In genomic region chr3:150725548-150725947, GRCh38 we compare ENCODE assay signal across 1 cellular context.
A peak's percentile ranks its signal among the peaks of the same experiment; 100 is the strongest.
TF ChIP-seq lines count a peak whose summit lies in the region.

No MANE protein-coding gene starts in this region.

TF ChIP-seq in HepG2, 621 proteins besides CTCF, POLR2A, EP300 and RAD21:
- TF ChIP-seq, protein P1, sequence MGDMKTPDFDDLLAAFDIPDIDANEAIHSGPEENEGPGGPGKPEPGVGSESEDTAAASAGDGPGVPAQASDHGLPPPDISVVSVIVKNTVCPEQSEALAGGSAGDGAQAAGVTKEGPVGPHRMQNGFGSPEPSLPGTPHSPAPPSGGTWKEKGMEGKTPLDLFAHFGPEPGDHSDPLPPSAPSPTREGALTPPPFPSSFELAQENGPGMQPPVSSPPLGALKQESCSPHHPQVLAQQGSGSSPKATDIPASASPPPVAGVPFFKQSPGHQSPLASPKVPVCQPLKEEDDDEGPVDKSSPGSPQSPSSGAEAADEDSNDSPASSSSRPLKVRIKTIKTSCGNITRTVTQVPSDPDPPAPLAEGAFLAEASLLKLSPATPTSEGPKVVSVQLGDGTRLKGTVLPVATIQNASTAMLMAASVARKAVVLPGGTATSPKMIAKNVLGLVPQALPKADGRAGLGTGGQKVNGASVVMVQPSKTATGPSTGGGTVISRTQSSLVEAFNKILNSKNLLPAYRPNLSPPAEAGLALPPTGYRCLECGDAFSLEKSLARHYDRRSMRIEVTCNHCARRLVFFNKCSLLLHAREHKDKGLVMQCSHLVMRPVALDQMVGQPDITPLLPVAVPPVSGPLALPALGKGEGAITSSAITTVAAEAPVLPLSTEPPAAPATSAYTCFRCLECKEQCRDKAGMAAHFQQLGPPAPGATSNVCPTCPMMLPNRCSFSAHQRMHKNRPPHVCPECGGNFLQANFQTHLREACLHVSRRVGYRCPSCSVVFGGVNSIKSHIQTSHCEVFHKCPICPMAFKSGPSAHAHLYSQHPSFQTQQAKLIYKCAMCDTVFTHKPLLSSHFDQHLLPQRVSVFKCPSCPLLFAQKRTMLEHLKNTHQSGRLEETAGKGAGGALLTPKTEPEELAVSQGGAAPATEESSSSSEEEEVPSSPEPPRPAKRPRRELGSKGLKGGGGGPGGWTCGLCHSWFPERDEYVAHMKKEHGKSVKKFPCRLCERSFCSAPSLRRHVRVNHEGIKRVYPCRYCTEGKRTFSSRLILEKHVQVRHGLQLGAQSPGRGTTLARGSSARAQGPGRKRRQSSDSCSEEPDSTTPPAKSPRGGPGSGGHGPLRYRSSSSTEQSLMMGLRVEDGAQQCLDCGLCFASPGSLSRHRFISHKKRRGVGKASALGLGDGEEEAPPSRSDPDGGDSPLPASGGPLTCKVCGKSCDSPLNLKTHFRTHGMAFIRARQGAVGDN (CRISPR knock-in tag; IDR thresholded peaks at IDR 0.05): peak; percentile 52; the same call in 1 of the 2 replicates
- no peak for TF ChIP-seq TBP (CRISPR knock-in tag; IDR thresholded peaks at IDR 0.05)
- TF ChIP-seq MAFG (CRISPR knock-in tag; IDR thresholded peaks at IDR 0.05): no peak
- no peak for TF ChIP-seq LRRFIP1 (CRISPR knock-in tag; conservative IDR thresholded peaks at IDR 0.05)
- peak; percentile 58; the same call in 1 of the 2 replicates for TF ChIP-seq ETV5 (CRISPR knock-in tag; IDR thresholded peaks at IDR 0.05; ENCODE audit: borderline replicate concordance)
- TF ChIP-seq FOXJ3 (CRISPR knock-in tag; IDR thresholded peaks at IDR 0.05; ENCODE audit: borderline replicate concordance): no peak
- TF ChIP-seq RXRA (CRISPR knock-in tag; IDR thresholded peaks at IDR 0.05): no peak
- TF ChIP-seq ZNF605 (CRISPR knock-in tag; IDR thresholded peaks at IDR 0.05): no peak
- no peak for TF ChIP-seq ZNF547 (CRISPR knock-in tag; IDR thresholded peaks at IDR 0.05)
- TF ChIP-seq HDAC2 (CRISPR knock-in tag; IDR thresholded peaks at IDR 0.05): 0 out of 2 replicates have a peak, but pooled peaks have one; percentile 18
- no peak for TF ChIP-seq ZNF562 (CRISPR knock-in tag; IDR thresholded peaks at IDR 0.05; ENCODE audit: borderline replicate concordance)
- TF ChIP-seq ZNF557 (CRISPR knock-in tag; IDR thresholded peaks at IDR 0.05): no peak
- TF ChIP-seq, protein P2, sequence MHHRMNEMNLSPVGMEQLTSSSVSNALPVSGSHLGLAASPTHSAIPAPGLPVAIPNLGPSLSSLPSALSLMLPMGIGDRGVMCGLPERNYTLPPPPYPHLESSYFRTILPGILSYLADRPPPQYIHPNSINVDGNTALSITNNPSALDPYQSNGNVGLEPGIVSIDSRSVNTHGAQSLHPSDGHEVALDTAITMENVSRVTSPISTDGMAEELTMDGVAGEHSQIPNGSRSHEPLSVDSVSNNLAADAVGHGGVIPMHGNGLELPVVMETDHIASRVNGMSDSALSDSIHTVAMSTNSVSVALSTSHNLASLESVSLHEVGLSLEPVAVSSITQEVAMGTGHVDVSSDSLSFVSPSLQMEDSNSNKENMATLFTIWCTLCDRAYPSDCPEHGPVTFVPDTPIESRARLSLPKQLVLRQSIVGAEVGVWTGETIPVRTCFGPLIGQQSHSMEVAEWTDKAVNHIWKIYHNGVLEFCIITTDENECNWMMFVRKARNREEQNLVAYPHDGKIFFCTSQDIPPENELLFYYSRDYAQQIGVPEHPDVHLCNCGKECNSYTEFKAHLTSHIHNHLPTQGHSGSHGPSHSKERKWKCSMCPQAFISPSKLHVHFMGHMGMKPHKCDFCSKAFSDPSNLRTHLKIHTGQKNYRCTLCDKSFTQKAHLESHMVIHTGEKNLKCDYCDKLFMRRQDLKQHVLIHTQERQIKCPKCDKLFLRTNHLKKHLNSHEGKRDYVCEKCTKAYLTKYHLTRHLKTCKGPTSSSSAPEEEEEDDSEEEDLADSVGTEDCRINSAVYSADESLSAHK (CRISPR knock-in tag; IDR thresholded peaks at IDR 0.05; ENCODE audit: borderline replicate concordance): no peak
- TF ChIP-seq MAF1 (CRISPR knock-in tag; IDR thresholded peaks at IDR 0.05; ENCODE audit: borderline replicate concordance): no peak
- no peak for TF ChIP-seq ZNF850 (CRISPR knock-in tag; conservative IDR thresholded peaks at IDR 0.05)
- 0 out of 2 replicates have a peak, but pooled peaks have one; percentile 22 for TF ChIP-seq SIX4 (CRISPR knock-in tag; IDR thresholded peaks at IDR 0.05)
- peak; percentile 26; the same call in 1 of the 2 replicates for TF ChIP-seq GABPB1 (CRISPR knock-in tag; IDR thresholded peaks at IDR 0.05)
- no peak for TF ChIP-seq ZFP36L1 (CRISPR knock-in tag; IDR thresholded peaks at IDR 0.05)
- no peak for TF ChIP-seq CAMTA2 (CRISPR knock-in tag; IDR thresholded peaks at IDR 0.05; ENCODE audit: borderline replicate concordance)
- TF ChIP-seq FOXA1 (IDR thresholded peaks at IDR 0.05): no peak
- peak; percentile 66 for TF ChIP-seq FOXA1 (CRISPR knock-in tag; IDR thresholded peaks at IDR 0.05)
- TF ChIP-seq GATAD1 (CRISPR knock-in tag; IDR thresholded peaks at IDR 0.05): no peak
- no peak for TF ChIP-seq RFX5 (IDR thresholded peaks at IDR 0.05; ENCODE audit: low read depth, low read length)
- 0 out of 2 replicates have a peak, but pooled peaks have one; percentile 22 for TF ChIP-seq FOSL2 (CRISPR knock-in tag; IDR thresholded peaks at IDR 0.05)
- TF ChIP-seq FOXA3 (CRISPR knock-in tag; IDR thresholded peaks at IDR 0.05): peak; percentile 31; the same call in 1 of the 2 replicates
- TF ChIP-seq PATZ1 (CRISPR knock-in tag; IDR thresholded peaks at IDR 0.05): peak; percentile 74
- no peak for TF ChIP-seq ZNF577 (CRISPR knock-in tag; IDR thresholded peaks at IDR 0.05; ENCODE audit: borderline replicate concordance, low read depth)
- peak; percentile 51; the same call in 1 of the 2 replicates for TF ChIP-seq CEBPG (CRISPR knock-in tag; IDR thresholded peaks at IDR 0.05)
- TF ChIP-seq KAT7 (CRISPR knock-in tag; IDR thresholded peaks at IDR 0.05; ENCODE audit: borderline replicate concordance): no peak
- peak; percentile 97 for TF ChIP-seq ZNF768 (CRISPR knock-in tag; IDR thresholded peaks at IDR 0.05)
- no peak for TF ChIP-seq ZNF672 (CRISPR knock-in tag; IDR thresholded peaks at IDR 0.05)
- TF ChIP-seq ZMYM3 (CRISPR knock-in tag; IDR thresholded peaks at IDR 0.05): peak; percentile 40; the same call in 1 of the 2 replicates
- no peak for TF ChIP-seq SOX13 (IDR thresholded peaks at IDR 0.05)
- TF ChIP-seq SOX13 (CRISPR knock-in tag; conservative IDR thresholded peaks at IDR 0.05 in 1 of 2, IDR thresholded peaks at IDR 0.05 in 1 of 2): peak in 1 of 2 experiments; percentile 48; a peak in 1 of 4 replicates
- TF ChIP-seq STAG1 (CRISPR knock-in tag; IDR thresholded peaks at IDR 0.05): peak; percentile 37
- TF ChIP-seq, protein P3, sequence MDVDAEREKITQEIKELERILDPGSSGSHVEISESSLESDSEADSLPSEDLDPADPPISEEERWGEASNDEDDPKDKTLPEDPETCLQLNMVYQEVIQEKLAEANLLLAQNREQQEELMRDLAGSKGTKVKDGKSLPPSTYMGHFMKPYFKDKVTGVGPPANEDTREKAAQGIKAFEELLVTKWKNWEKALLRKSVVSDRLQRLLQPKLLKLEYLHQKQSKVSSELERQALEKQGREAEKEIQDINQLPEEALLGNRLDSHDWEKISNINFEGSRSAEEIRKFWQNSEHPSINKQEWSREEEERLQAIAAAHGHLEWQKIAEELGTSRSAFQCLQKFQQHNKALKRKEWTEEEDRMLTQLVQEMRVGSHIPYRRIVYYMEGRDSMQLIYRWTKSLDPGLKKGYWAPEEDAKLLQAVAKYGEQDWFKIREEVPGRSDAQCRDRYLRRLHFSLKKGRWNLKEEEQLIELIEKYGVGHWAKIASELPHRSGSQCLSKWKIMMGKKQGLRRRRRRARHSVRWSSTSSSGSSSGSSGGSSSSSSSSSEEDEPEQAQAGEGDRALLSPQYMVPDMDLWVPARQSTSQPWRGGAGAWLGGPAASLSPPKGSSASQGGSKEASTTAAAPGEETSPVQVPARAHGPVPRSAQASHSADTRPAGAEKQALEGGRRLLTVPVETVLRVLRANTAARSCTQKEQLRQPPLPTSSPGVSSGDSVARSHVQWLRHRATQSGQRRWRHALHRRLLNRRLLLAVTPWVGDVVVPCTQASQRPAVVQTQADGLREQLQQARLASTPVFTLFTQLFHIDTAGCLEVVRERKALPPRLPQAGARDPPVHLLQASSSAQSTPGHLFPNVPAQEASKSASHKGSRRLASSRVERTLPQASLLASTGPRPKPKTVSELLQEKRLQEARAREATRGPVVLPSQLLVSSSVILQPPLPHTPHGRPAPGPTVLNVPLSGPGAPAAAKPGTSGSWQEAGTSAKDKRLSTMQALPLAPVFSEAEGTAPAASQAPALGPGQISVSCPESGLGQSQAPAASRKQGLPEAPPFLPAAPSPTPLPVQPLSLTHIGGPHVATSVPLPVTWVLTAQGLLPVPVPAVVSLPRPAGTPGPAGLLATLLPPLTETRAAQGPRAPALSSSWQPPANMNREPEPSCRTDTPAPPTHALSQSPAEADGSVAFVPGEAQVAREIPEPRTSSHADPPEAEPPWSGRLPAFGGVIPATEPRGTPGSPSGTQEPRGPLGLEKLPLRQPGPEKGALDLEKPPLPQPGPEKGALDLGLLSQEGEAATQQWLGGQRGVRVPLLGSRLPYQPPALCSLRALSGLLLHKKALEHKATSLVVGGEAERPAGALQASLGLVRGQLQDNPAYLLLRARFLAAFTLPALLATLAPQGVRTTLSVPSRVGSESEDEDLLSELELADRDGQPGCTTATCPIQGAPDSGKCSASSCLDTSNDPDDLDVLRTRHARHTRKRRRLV (CRISPR knock-in tag; IDR thresholded peaks at IDR 0.05): no peak
- no peak for TF ChIP-seq POLR2AphosphoS5 (IDR thresholded peaks at IDR 0.05; ENCODE audit: low read depth, low read length)
- TF ChIP-seq ZNF30 (CRISPR knock-in tag; IDR thresholded peaks at IDR 0.05): no peak
